15 cellular contexts compared by ENCODE assay signal in the genomic region with DNA sequence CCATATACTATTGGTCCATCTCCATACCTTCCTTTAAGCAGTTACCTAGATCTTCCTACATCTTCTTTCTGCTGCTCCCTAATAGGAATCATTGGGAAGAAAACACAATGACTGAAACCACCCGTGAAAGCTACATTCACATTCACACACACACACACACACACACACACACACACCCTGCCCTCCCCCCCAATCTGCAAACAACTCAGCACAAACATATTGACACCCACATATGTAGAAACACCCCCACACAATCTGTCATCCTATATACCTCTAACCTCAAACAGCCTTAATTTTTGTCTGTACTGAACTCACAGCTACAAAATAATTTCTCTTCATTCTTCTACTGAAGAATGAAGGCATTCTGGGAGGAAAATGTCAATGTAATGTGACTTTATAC.
DNase-seq lines count a peak whose midpoint lies in the region; ATAC-seq and TF ChIP-seq lines count a peak whose summit lies in the region.
"Had no signal": no experiment of that assay in that cellular context is flagged by ENCODE, and none has a peak within 500 bp of the region (broad histone marks: within the 10 kb centered on the region; RNA-seq: fewer than 3 reads in every experiment).

No MANE protein-coding gene starts in this region.

- peaks cover 10% of the 10 kb centered on the region for H3K36me3 Mint-ChIP-seq in activated T-cell treated with anti-CD3 and anti-CD28 coated beads, Interleukin-2, amount 50 U/mL, for 24 hours (ENCODE audit: low read depth)
- peaks cover 77% of the 10 kb centered on the region for H3K36me3 Mint-ChIP-seq in brain

- H3K4me1 Mint-ChIP-seq in activated T-cell treated with anti-CD3 and anti-CD28 coated beads, Interleukin-2, amount 50 U/mL, for 24 hours (ENCODE audit: low read depth): peaks cover 14% of the 10 kb centered on the region
- H3K4me1 Mint-ChIP-seq in brain: peaks cover 73% of the 10 kb centered on the region

- peaks cover 48% of the 10 kb centered on the region for H3K36me3 ChIP-seq in neutrophil

- no peak for ATAC-seq in GM18873 (IDR thresholded peaks at IDR 0.05; ENCODE audit: low FRiP score, unreplicated experiment)
- ATAC-seq: GM23338, HCT116 had no signal

- no peak overlapping the region for H3K4me3 ChIP-seq in neutrophil (ENCODE audit: low read depth in 1 of 2, low read length in 1 of 2)
- H3K4me3 ChIP-seq: GM23338 had no signal

- H3K27me3 Mint-ChIP-seq in activated T-cell treated with anti-CD3 and anti-CD28 coated beads, Interleukin-2, amount 50 U/mL, for 24 hours: no peaks in the 10 kb centered on the region
- H3K27me3 Mint-ChIP-seq in brain: no peaks in the 10 kb centered on the region
- H3K27me3 Mint-ChIP-seq: CD4-positive, alpha-beta memory T cell had no signal

- no peaks in the 10 kb centered on the region for H3K27me3 ChIP-seq in neutrophil

- peak overlapping the region; percentile 29 for H3K27ac ChIP-seq in neutrophil

- no peak for DNase-seq in activated T-cell treated with anti-CD3 and anti-CD28 coated beads, Interleukin-2, amount 50 U/mL, for 24 hours
- no peak for DNase-seq in activated T-cell treated with anti-CD3 and anti-CD28 coated beads, Interleukin-2, amount 50 U/mL, for 48 hours
- DNase-seq in NCI-H526 (lab: John Stamatoyannopoulos, UW): no peak
- DNase-seq: C1 segment of cervical spinal cord; Calu3; CD4-positive, alpha-beta memory T cell; COR-L47; DMS79 treated with DMSO at 0.1 percent for 48 hours; GF-D8; H9 had no signal

- TF ChIP-seq CTCF in brain (conservative IDR thresholded peaks at IDR 0.05) (no peak), neutrophil (IDR thresholded peaks at IDR 0.05) (no peak)

- no peak overlapping the region for H3K4me3 Mint-ChIP-seq in activated T-cell treated with anti-CD3 and anti-CD28 coated beads, Interleukin-2, amount 50 U/mL, for 24 hours
- H3K4me3 Mint-ChIP-seq in brain: no peak overlapping the region
- H3K4me3 Mint-ChIP-seq: CD4-positive, alpha-beta memory T cell; GM23338; H9 had no signal

- peaks cover 19 to 32% of the 10 kb centered on the region in 2 experiments for H3K4me1 ChIP-seq in neutrophil (ENCODE audit: control insufficient read depth in 1 of 2, insufficient read depth in 1 of 2, low read depth in 1 of 2, low read length in 1 of 2)

- no peaks in the 10 kb centered on the region for H3K9me3 Mint-ChIP-seq in activated T-cell treated with anti-CD3 and anti-CD28 coated beads, Interleukin-2, amount 50 U/mL, for 24 hours
- H3K9me3 Mint-ChIP-seq in brain: peaks cover 0 to 3% (median 0%) of the 10 kb centered on the region in 5 experiments
- H3K9me3 Mint-ChIP-seq: CD4-positive, alpha-beta memory T cell; GM23338; H9 had no signal

- H3K9me3 ChIP-seq in neutrophil: no peaks in the 10 kb centered on the region

- peak overlapping the region; percentile 13 for H3K27ac Mint-ChIP-seq in activated T-cell treated with anti-CD3 and anti-CD28 coated beads, Interleukin-2, amount 50 U/mL, for 24 hours
- peak overlapping the region in 3 of 5 experiments; percentile 32 to 85 (median 40) for H3K27ac Mint-ChIP-seq in brain
- H3K27ac Mint-ChIP-seq: GM23338 had no signal
